Comparison of ENCODE assay signal across 8 cellular contexts in genomic region chr10:22251751-22252285, GRCh38. TPM values are rescaled to one million over a fixed set of nuclear protein-coding genes. Genes with fewer than 3 reads are reported as not detected.
DNase-seq lines count a peak whose midpoint lies in the region; ATAC-seq and TF ChIP-seq lines count a peak whose summit lies in the region.

No MANE protein-coding gene starts in this region.

- no peaks in the 10 kb centered on the region for H3K9me3 Mint-ChIP-seq in activated naive CD4-positive, alpha-beta T cell treated with anti-CD3 and anti-CD28 coated beads for 36 hours

- peak; percentile 49 for DNase-seq in AG08395 (ENCODE audit: low spot score)
- no peak for DNase-seq in Panc1 (ENCODE audit: low read depth, low spot score)
- peak; percentile 74 for DNase-seq in activated naive CD4-positive, alpha-beta T cell treated with anti-CD3 and anti-CD28 coated beads for 36 hours
- peak; percentile 55 to 91 (median 79) for DNase-seq in head of caudate nucleus
- no peak for DNase-seq in omental fat pad (ENCODE audit: low spot score)

- H3K27me3 ChIP-seq in Panc1 (ENCODE audit: control insufficient read depth, insufficient read depth, low read length) (no peaks in the 10 kb centered on the region), thymus (ENCODE audit: control insufficient read depth, insufficient read depth) (peaks cover 17% of the 10 kb centered on the region)

- intact Hi-C loops in Panc1 (cut with micrococcal nuclease; ENCODE audit: unreplicated experiment), result no loop called here
- intact Hi-C loops in activated naive CD4-positive, alpha-beta T cell treated with anti-CD3 and anti-CD28 coated beads for 36 hours (cut with micrococcal nuclease), result loop anchor here (1.0 to 10.0 kb wide), 7 partner anchors 23 to 1193 kb away; partner anchors contain the start of genes DNAJC1, MLLT10 and MSRB2
- intact Hi-C loops in head of caudate nucleus (cut with DNase I), result loop anchor here (2.0 to 10.0 kb wide), 5 partner anchors 23 to 733 kb away; partner anchors contain the start of genes COMMD3 and DNAJC1

- TF ChIP-seq CTCF in Panc1 (IDR thresholded peaks at IDR 0.05), result no peak
- no peak for TF ChIP-seq CTCF in omental fat pad (IDR thresholded peaks at IDR 0.05)

- POLR2A ChIA-PET in Panc1 (lab: Charles Lee), result no interaction called here

- BruUV-seq in Panc1 (replicated peaks; lab: Mats Ljungman, UMichigan), result no TSS peak

- H3K27ac ChIP-seq in Panc1 (ENCODE audit: low read length) (peak overlapping the region; percentile 82), thymus (ENCODE audit: low read depth) (peak overlapping the region; percentile 89)

- peaks cover 6% of the 10 kb centered on the region for H3K4me1 ChIP-seq in Panc1 (ENCODE audit: control insufficient read depth, insufficient read depth, low read length)
- peaks cover 7% of the 10 kb centered on the region for H3K4me1 ChIP-seq in thymus (ENCODE audit: control insufficient read depth, insufficient read depth, low read length)

- peak; percentile 48 for ATAC-seq in GM18909 (IDR thresholded peaks at IDR 0.05; ENCODE audit: poor library complexity, unreplicated experiment)
- peak; percentile 46 for ATAC-seq in HG03175 (IDR thresholded peaks at IDR 0.05; ENCODE audit: unreplicated experiment)
- peak; percentile 76 for ATAC-seq in Panc1
- peak; percentile 48 for ATAC-seq in omental fat pad (ENCODE audit: low FRiP score)

- H3K4me3 Mint-ChIP-seq in activated naive CD4-positive, alpha-beta T cell treated with anti-CD3 and anti-CD28 coated beads for 36 hours, result peak overlapping the region; percentile 99

- H3K27ac Mint-ChIP-seq in activated naive CD4-positive, alpha-beta T cell treated with anti-CD3 and anti-CD28 coated beads for 36 hours, result peak overlapping the region; percentile 99

- H3K36me3 Mint-ChIP-seq in activated naive CD4-positive, alpha-beta T cell treated with anti-CD3 and anti-CD28 coated beads for 36 hours (ENCODE audit: low read depth), result peaks cover 4% of the 10 kb centered on the region

- peaks cover 34% of the 10 kb centered on the region for H3K4me1 Mint-ChIP-seq in activated naive CD4-positive, alpha-beta T cell treated with anti-CD3 and anti-CD28 coated beads for 36 hours (ENCODE audit: low read depth)

- under 1% methylated on average over 32 of the region's 32 CpGs for WGBS in thymus

- H3K4me3 ChIP-seq in Panc1 (ENCODE audit: low read depth in 2 of 2, low read length in 2 of 2) (peak overlapping the region; percentile 60 to 70), thymus (ENCODE audit: low read length) (peak overlapping the region; percentile 85)

- CTCF ChIA-PET in Panc1 (lab: Charles Lee), result no interaction called here
- CTCF ChIA-PET in activated naive CD4-positive, alpha-beta T cell treated with anti-CD3 and anti-CD28 coated beads for 36 hours (lab: Charles Lee), result interaction anchor here (0.8 kb wide), 1 partner anchor 24 kb away, joined by 3 read pairs; no protein-coding TSS in a partner anchor

- H3K9me3 ChIP-seq in Panc1 (ENCODE audit: control insufficient read depth, insufficient read depth, low read depth, low read length) (no peaks in the 10 kb centered on the region), thymus (ENCODE audit: control insufficient read depth) (no peaks in the 10 kb centered on the region)

- peaks cover 5% of the 10 kb centered on the region for H3K27me3 Mint-ChIP-seq in activated naive CD4-positive, alpha-beta T cell treated with anti-CD3 and anti-CD28 coated beads for 36 hours (ENCODE audit: low read depth)

- H3K36me3 ChIP-seq in Panc1 (ENCODE audit: control insufficient read depth, insufficient read depth, low read length), result no peaks in the 10 kb centered on the region
- no peaks in the 10 kb centered on the region for H3K36me3 ChIP-seq in thymus (ENCODE audit: control insufficient read depth, insufficient read depth)

- in situ Hi-C loops in Panc1 (cut with HindIII; ENCODE audit: low pct_unique_long_range_greater_than_20kb, low sequenced_read_pairs), result no loop called here

RNA-seq across cellular contexts. Expression of gene EBLN1, which starts 34.0 kb away (rescaled TPM):
- total RNA-seq in Panc1 (2021; ENCODE audit: unreplicated experiment) (not detected), omental fat pad (not detected)
- not detected for polyA plus RNA-seq in Panc1 (2012; ENCODE audit: insufficient read length)
- not detected for total RNA-seq in activated naive CD4-positive, alpha-beta T cell treated with anti-CD3 and anti-CD28 coated beads for 36 hours
- polyA plus RNA-seq in thymus, result 0.11 TPM

Comparison
In these comparisons a context has a peak if more than half of its experiments do, and no peak if none do; other contexts are left out.
1. DNase-seq: peak in AG08395 (single experiment), activated naive CD4-positive, alpha-beta T cell treated with anti-CD3 and anti-CD28 coated beads for 36 hours (single experiment) and head of caudate nucleus (42 of 42); none in Panc1 (single experiment) and omental fat pad (single experiment).
2. Peak in every context shown above with its lines, with median percentiles within 50 percentile points of each other: ATAC-seq.